In the genomic region with DNA sequence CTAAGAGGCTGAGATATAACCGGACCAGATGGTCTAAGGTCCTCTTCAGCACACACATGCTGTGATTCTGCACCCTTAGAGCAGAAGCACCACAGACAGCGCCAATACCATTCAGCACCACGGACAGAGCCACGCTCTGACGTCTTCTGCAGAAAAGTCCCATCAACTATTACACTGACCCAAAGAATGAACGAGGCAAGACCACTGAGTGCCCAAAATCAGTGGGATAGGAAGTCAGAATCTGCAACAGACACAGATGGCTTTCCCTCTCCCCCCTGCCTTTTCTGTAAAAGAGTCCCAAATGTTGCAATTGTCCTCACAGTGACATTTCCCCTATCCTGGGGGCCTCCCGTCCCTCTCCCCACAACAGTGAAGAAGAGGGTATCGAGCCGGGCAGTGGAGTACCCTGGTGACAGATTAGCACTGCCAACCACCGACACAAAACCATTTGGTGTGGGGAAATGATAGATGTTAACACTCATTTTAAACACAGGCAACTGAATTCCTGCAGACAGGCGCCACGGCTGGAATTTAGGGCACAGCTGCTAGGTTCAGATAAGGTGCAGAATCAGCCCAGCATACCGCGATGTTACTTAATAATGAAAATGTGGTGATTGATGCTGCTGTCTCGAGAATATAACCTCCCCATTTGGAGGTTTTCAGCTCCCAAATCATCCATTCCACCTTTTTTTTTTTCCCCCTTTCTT, we compare ENCODE assay signal across 1 cellular context.
A peak's percentile ranks its signal among the peaks of the same experiment; 100 is the strongest.
TF ChIP-seq lines count a peak whose summit lies in the region.

No MANE protein-coding gene starts in this region.

TF ChIP-seq in HepG2, 621 proteins besides CTCF, POLR2A, EP300 and RAD21 (continued from another document):
- TF ChIP-seq ZNF12 (CRISPR knock-in tag; IDR thresholded peaks at IDR 0.05) (peak; percentile 99), ZNF260 (CRISPR knock-in tag; IDR thresholded peaks at IDR 0.05; ENCODE audit: borderline replicate concordance, low read depth) (no peak), POLR2AphosphoS2 (IDR thresholded peaks at IDR 0.05; ENCODE audit: low read depth, low read length) (no peak), ZNF674 (CRISPR knock-in tag; IDR thresholded peaks at IDR 0.05; ENCODE audit: low read depth) (peak; percentile 99), MIER3 (CRISPR knock-in tag; IDR thresholded peaks at IDR 0.05; ENCODE audit: borderline replicate concordance) (peak; percentile 100), NR1H2 (CRISPR knock-in tag; IDR thresholded peaks at IDR 0.05; ENCODE audit: borderline replicate concordance, low read depth) (peak; percentile 99), NFYB (CRISPR knock-in tag; IDR thresholded peaks at IDR 0.05) (peak; percentile 72), MYC (CRISPR knock-in tag; IDR thresholded peaks at IDR 0.05; ENCODE audit: borderline replicate concordance) (peak; percentile 84), JARID2 (CRISPR knock-in tag; IDR thresholded peaks at IDR 0.05; ENCODE audit: insufficient replicate concordance) (peak; percentile 100), SMYD3 (CRISPR knock-in tag; IDR thresholded peaks at IDR 0.05) (peak; percentile 100), CENPX (CRISPR knock-in tag; IDR thresholded peaks at IDR 0.05) (no peak), CBFB (CRISPR knock-in tag; IDR thresholded peaks at IDR 0.05) (peak; percentile 90; the same call in 1 of the 2 replicates)
- TF ChIP-seq, protein P1, sequence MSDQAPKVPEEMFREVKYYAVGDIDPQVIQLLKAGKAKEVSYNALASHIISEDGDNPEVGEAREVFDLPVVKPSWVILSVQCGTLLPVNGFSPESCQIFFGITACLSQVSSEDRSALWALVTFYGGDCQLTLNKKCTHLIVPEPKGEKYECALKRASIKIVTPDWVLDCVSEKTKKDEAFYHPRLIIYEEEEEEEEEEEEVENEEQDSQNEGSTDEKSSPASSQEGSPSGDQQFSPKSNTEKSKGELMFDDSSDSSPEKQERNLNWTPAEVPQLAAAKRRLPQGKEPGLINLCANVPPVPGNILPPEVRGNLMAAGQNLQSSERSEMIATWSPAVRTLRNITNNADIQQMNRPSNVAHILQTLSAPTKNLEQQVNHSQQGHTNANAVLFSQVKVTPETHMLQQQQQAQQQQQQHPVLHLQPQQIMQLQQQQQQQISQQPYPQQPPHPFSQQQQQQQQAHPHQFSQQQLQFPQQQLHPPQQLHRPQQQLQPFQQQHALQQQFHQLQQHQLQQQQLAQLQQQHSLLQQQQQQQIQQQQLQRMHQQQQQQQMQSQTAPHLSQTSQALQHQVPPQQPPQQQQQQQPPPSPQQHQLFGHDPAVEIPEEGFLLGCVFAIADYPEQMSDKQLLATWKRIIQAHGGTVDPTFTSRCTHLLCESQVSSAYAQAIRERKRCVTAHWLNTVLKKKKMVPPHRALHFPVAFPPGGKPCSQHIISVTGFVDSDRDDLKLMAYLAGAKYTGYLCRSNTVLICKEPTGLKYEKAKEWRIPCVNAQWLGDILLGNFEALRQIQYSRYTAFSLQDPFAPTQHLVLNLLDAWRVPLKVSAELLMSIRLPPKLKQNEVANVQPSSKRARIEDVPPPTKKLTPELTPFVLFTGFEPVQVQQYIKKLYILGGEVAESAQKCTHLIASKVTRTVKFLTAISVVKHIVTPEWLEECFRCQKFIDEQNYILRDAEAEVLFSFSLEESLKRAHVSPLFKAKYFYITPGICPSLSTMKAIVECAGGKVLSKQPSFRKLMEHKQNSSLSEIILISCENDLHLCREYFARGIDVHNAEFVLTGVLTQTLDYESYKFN (CRISPR knock-in tag; conservative IDR thresholded peaks at IDR 0.05) = no peak; the same call in 1 of the 2 replicates
- TF ChIP-seq, protein P2, sequence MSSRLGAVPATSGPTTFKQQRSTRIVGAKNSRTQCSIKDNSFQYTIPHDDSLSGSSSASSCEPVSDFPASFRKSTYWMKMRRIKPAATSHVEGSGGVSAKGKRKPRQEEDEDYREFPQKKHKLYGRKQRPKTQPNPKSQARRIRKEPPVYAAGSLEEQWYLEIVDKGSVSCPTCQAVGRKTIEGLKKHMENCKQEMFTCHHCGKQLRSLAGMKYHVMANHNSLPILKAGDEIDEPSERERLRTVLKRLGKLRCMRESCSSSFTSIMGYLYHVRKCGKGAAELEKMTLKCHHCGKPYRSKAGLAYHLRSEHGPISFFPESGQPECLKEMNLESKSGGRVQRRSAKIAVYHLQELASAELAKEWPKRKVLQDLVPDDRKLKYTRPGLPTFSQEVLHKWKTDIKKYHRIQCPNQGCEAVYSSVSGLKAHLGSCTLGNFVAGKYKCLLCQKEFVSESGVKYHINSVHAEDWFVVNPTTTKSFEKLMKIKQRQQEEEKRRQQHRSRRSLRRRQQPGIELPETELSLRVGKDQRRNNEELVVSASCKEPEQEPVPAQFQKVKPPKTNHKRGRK (CRISPR knock-in tag; IDR thresholded peaks at IDR 0.05) = no peak
- TF ChIP-seq, protein P3, sequence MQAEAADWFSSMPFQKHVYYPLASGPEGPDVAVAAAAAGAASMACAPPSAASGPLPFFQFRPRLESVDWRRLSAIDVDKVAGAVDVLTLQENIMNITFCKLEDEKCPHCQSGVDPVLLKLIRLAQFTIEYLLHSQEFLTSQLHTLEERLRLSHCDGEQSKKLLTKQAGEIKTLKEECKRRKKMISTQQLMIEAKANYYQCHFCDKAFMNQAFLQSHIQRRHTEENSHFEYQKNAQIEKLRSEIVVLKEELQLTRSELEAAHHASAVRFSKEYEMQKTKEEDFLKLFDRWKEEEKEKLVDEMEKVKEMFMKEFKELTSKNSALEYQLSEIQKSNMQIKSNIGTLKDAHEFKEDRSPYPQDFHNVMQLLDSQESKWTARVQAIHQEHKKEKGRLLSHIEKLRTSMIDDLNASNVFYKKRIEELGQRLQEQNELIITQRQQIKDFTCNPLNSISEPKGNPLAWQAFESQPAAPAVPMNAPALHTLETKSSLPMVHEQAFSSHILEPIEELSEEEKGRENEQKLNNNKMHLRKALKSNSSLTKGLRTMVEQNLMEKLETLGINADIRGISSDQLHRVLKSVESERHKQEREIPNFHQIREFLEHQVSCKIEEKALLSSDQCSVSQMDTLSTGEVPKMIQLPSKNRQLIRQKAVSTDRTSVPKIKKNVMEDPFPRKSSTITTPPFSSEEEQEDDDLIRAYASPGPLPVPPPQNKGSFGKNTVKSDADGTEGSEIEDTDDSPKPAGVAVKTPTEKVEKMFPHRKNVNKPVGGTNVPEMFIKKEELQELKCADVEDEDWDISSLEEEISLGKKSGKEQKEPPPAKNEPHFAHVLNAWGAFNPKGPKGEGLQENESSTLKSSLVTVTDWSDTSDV (CRISPR knock-in tag; IDR thresholded peaks at IDR 0.05) = peak; percentile 99
- TF ChIP-seq, protein P4, sequence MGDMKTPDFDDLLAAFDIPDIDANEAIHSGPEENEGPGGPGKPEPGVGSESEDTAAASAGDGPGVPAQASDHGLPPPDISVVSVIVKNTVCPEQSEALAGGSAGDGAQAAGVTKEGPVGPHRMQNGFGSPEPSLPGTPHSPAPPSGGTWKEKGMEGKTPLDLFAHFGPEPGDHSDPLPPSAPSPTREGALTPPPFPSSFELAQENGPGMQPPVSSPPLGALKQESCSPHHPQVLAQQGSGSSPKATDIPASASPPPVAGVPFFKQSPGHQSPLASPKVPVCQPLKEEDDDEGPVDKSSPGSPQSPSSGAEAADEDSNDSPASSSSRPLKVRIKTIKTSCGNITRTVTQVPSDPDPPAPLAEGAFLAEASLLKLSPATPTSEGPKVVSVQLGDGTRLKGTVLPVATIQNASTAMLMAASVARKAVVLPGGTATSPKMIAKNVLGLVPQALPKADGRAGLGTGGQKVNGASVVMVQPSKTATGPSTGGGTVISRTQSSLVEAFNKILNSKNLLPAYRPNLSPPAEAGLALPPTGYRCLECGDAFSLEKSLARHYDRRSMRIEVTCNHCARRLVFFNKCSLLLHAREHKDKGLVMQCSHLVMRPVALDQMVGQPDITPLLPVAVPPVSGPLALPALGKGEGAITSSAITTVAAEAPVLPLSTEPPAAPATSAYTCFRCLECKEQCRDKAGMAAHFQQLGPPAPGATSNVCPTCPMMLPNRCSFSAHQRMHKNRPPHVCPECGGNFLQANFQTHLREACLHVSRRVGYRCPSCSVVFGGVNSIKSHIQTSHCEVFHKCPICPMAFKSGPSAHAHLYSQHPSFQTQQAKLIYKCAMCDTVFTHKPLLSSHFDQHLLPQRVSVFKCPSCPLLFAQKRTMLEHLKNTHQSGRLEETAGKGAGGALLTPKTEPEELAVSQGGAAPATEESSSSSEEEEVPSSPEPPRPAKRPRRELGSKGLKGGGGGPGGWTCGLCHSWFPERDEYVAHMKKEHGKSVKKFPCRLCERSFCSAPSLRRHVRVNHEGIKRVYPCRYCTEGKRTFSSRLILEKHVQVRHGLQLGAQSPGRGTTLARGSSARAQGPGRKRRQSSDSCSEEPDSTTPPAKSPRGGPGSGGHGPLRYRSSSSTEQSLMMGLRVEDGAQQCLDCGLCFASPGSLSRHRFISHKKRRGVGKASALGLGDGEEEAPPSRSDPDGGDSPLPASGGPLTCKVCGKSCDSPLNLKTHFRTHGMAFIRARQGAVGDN (CRISPR knock-in tag; IDR thresholded peaks at IDR 0.05) = no peak
- TF ChIP-seq, protein P5, sequence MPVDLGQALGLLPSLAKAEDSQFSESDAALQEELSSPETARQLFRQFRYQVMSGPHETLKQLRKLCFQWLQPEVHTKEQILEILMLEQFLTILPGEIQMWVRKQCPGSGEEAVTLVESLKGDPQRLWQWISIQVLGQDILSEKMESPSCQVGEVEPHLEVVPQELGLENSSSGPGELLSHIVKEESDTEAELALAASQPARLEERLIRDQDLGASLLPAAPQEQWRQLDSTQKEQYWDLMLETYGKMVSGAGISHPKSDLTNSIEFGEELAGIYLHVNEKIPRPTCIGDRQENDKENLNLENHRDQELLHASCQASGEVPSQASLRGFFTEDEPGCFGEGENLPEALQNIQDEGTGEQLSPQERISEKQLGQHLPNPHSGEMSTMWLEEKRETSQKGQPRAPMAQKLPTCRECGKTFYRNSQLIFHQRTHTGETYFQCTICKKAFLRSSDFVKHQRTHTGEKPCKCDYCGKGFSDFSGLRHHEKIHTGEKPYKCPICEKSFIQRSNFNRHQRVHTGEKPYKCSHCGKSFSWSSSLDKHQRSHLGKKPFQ (CRISPR knock-in tag; IDR thresholded peaks at IDR 0.05; ENCODE audit: insufficient replicate concordance) = peak; percentile 97
